ENCODE assay signal across 1 cellular context in genomic region chr11:118435893-118436624, GRCh38.
TF ChIP-seq lines count a peak whose summit lies in the region.

TSS of gene KMT2A (plus strand) at chr11:118436492. CDS start at chr11:118436513, 21 bp downstream.

TF ChIP-seq in HepG2, 621 proteins besides CTCF, POLR2A, EP300 and RAD21 (continued from another document and continues in another):
- TF ChIP-seq ARID5B (CRISPR knock-in tag; IDR thresholded peaks at IDR 0.05) (peak; percentile 49), TAF1 (CRISPR knock-in tag; IDR thresholded peaks at IDR 0.05) (peak; percentile 82), USF2 (IDR thresholded peaks at IDR 0.05; ENCODE audit: low read depth, low read length) (no peak), USF2 (CRISPR knock-in tag; IDR thresholded peaks at IDR 0.05; ENCODE audit: borderline replicate concordance) (no peak), STAG1 (CRISPR knock-in tag; IDR thresholded peaks at IDR 0.05) (no peak), TMF1 (CRISPR knock-in tag; IDR thresholded peaks at IDR 0.05; ENCODE audit: low read depth) (no peak; the same call in 1 of the 2 replicates), PLSCR1 (CRISPR knock-in tag; IDR thresholded peaks at IDR 0.05; ENCODE audit: borderline replicate concordance) (0 out of 2 replicates have a peak, but pooled peaks have one; percentile 33), ZNF343 (CRISPR knock-in tag; IDR thresholded peaks at IDR 0.05) (no peak), ADNP (CRISPR knock-in tag; IDR thresholded peaks at IDR 0.05) (no peak), ARNT (IDR thresholded peaks at IDR 0.05) (no peak), TEAD2 (CRISPR knock-in tag; IDR thresholded peaks at IDR 0.05) (no peak), REPIN1 (CRISPR knock-in tag; IDR thresholded peaks at IDR 0.05; ENCODE audit: borderline replicate concordance, low read depth) (no peak; the same call in 1 of the 2 replicates), NR2F6 (IDR thresholded peaks at IDR 0.05) (no peak), NR2F6 (CRISPR knock-in tag; IDR thresholded peaks at IDR 0.05) (no peak), AGO2 (optimal IDR thresholded peaks at IDR 0.05; ENCODE audit: low read depth, low read length) (no peak), ZNF792 (CRISPR knock-in tag; IDR thresholded peaks at IDR 0.05) (no peak), GLI4 (CRISPR knock-in tag; IDR thresholded peaks at IDR 0.05; ENCODE audit: borderline replicate concordance) (0 out of 2 replicates have a peak, but pooled peaks have one; percentile 62), NAIF1 (CRISPR knock-in tag; IDR thresholded peaks at IDR 0.05; ENCODE audit: borderline replicate concordance) (no peak), SIX4 (CRISPR knock-in tag; IDR thresholded peaks at IDR 0.05) (0 out of 2 replicates have a peak, but pooled peaks have one; percentile 34), CAMTA2 (CRISPR knock-in tag; IDR thresholded peaks at IDR 0.05; ENCODE audit: borderline replicate concordance) (no peak), RBM39 (IDR thresholded peaks at IDR 0.05; ENCODE audit: low read depth, low read length, poor library complexity, severe bottlenecking) (peak; percentile 93), NKX3-1 (CRISPR knock-in tag; IDR thresholded peaks at IDR 0.05) (no peak), ZNF205 (CRISPR knock-in tag; IDR thresholded peaks at IDR 0.05) (peak; percentile 63; the same call in 1 of the 2 replicates), RFX3 (CRISPR knock-in tag; IDR thresholded peaks at IDR 0.05) (no peak), ELK4 (CRISPR knock-in tag; IDR thresholded peaks at IDR 0.05; ENCODE audit: borderline replicate concordance) (no peak), PAX8 (CRISPR knock-in tag; IDR thresholded peaks at IDR 0.05; ENCODE audit: borderline replicate concordance) (0 out of 2 replicates have a peak, but pooled peaks have one; percentile 30), ZNF839 (CRISPR knock-in tag; IDR thresholded peaks at IDR 0.05; ENCODE audit: borderline replicate concordance) (no peak), PATZ1 (CRISPR knock-in tag; IDR thresholded peaks at IDR 0.05) (peak; percentile 86), SCMH1 (CRISPR knock-in tag; IDR thresholded peaks at IDR 0.05; ENCODE audit: borderline replicate concordance) (no peak), AKAP8 (CRISPR knock-in tag; IDR thresholded peaks at IDR 0.05) (no peak), STAT5B (CRISPR knock-in tag; IDR thresholded peaks at IDR 0.05) (no peak)
- TF ChIP-seq, protein P1, sequence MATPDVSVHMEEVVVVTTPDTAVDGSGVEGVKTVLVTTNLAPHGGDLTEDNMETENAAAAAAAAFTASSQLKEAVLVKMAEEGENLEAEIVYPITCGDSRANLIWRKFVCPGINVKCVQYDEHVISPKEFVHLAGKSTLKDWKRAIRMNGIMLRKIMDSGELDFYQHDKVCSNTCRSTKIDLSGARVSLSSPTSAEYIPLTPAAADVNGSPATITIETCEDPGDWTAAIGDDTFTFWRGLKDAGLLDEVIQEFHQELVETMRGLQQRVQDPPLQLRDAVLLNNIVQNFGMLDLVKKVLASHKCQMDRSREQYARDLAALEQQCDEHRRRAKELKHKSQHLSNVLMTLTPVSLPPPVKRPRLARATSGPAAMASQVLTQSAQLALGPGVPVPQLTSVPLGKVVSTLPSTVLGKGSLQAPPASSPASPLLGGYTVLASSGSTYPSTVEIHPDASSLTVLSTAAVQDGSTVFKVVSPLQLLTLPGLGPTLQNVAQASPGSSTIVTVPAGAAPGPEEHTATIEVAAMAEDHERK (CRISPR knock-in tag; IDR thresholded peaks at IDR 0.05; ENCODE audit: low read depth), result no peak
- TF ChIP-seq, protein P2, sequence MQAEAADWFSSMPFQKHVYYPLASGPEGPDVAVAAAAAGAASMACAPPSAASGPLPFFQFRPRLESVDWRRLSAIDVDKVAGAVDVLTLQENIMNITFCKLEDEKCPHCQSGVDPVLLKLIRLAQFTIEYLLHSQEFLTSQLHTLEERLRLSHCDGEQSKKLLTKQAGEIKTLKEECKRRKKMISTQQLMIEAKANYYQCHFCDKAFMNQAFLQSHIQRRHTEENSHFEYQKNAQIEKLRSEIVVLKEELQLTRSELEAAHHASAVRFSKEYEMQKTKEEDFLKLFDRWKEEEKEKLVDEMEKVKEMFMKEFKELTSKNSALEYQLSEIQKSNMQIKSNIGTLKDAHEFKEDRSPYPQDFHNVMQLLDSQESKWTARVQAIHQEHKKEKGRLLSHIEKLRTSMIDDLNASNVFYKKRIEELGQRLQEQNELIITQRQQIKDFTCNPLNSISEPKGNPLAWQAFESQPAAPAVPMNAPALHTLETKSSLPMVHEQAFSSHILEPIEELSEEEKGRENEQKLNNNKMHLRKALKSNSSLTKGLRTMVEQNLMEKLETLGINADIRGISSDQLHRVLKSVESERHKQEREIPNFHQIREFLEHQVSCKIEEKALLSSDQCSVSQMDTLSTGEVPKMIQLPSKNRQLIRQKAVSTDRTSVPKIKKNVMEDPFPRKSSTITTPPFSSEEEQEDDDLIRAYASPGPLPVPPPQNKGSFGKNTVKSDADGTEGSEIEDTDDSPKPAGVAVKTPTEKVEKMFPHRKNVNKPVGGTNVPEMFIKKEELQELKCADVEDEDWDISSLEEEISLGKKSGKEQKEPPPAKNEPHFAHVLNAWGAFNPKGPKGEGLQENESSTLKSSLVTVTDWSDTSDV (CRISPR knock-in tag; IDR thresholded peaks at IDR 0.05), result no peak
- TF ChIP-seq, protein P3, sequence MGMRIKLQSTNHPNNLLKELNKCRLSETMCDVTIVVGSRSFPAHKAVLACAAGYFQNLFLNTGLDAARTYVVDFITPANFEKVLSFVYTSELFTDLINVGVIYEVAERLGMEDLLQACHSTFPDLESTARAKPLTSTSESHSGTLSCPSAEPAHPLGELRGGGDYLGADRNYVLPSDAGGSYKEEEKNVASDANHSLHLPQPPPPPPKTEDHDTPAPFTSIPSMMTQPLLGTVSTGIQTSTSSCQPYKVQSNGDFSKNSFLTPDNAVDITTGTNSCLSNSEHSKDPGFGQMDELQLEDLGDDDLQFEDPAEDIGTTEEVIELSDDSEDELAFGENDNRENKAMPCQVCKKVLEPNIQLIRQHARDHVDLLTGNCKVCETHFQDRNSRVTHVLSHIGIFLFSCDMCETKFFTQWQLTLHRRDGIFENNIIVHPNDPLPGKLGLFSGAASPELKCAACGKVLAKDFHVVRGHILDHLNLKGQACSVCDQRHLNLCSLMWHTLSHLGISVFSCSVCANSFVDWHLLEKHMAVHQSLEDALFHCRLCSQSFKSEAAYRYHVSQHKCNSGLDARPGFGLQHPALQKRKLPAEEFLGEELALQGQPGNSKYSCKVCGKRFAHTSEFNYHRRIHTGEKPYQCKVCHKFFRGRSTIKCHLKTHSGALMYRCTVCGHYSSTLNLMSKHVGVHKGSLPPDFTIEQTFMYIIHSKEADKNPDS (CRISPR knock-in tag; IDR thresholded peaks at IDR 0.05), result no peak
- TF ChIP-seq, protein P4, sequence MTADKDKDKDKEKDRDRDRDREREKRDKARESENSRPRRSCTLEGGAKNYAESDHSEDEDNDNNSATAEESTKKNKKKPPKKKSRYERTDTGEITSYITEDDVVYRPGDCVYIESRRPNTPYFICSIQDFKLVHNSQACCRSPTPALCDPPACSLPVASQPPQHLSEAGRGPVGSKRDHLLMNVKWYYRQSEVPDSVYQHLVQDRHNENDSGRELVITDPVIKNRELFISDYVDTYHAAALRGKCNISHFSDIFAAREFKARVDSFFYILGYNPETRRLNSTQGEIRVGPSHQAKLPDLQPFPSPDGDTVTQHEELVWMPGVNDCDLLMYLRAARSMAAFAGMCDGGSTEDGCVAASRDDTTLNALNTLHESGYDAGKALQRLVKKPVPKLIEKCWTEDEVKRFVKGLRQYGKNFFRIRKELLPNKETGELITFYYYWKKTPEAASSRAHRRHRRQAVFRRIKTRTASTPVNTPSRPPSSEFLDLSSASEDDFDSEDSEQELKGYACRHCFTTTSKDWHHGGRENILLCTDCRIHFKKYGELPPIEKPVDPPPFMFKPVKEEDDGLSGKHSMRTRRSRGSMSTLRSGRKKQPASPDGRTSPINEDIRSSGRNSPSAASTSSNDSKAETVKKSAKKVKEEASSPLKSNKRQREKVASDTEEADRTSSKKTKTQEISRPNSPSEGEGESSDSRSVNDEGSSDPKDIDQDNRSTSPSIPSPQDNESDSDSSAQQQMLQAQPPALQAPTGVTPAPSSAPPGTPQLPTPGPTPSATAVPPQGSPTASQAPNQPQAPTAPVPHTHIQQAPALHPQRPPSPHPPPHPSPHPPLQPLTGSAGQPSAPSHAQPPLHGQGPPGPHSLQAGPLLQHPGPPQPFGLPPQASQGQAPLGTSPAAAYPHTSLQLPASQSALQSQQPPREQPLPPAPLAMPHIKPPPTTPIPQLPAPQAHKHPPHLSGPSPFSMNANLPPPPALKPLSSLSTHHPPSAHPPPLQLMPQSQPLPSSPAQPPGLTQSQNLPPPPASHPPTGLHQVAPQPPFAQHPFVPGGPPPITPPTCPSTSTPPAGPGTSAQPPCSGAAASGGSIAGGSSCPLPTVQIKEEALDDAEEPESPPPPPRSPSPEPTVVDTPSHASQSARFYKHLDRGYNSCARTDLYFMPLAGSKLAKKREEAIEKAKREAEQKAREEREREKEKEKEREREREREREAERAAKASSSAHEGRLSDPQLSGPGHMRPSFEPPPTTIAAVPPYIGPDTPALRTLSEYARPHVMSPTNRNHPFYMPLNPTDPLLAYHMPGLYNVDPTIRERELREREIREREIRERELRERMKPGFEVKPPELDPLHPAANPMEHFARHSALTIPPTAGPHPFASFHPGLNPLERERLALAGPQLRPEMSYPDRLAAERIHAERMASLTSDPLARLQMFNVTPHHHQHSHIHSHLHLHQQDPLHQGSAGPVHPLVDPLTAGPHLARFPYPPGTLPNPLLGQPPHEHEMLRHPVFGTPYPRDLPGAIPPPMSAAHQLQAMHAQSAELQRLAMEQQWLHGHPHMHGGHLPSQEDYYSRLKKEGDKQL (CRISPR knock-in tag; IDR thresholded peaks at IDR 0.05; ENCODE audit: low read depth), result no peak
